Comparison of ENCODE assay signal across 1 cellular context in genomic region chr2:183033951-183034350, GRCh38.
TF ChIP-seq lines count a peak whose summit lies in the region.

No MANE protein-coding gene starts in this region.

TF ChIP-seq in HepG2, 621 proteins besides CTCF, POLR2A, EP300 and RAD21:
- TF ChIP-seq ZNF570 (CRISPR knock-in tag; IDR thresholded peaks at IDR 0.05; ENCODE audit: borderline replicate concordance) (no peak), ZBED4 (CRISPR knock-in tag; IDR thresholded peaks at IDR 0.05; ENCODE audit: borderline replicate concordance) (no peak), ZNF781 (CRISPR knock-in tag; IDR thresholded peaks at IDR 0.05; ENCODE audit: borderline replicate concordance, not compliant biosample characterization) (no peak), ISL2 (CRISPR knock-in tag; IDR thresholded peaks at IDR 0.05) (no peak), FOXK1 (CRISPR knock-in tag; IDR thresholded peaks at IDR 0.05; ENCODE audit: borderline replicate concordance, low read depth) (no peak), PCBP2 (optimal IDR thresholded peaks at IDR 0.05; ENCODE audit: low read depth, low read length, poor library complexity, severe bottlenecking) (no peak), ZNF143 (CRISPR knock-in tag; IDR thresholded peaks at IDR 0.05) (no peak), BATF2 (CRISPR knock-in tag; IDR thresholded peaks at IDR 0.05) (no peak), ZNF124 (CRISPR knock-in tag; IDR thresholded peaks at IDR 0.05) (no peak), SSRP1 (CRISPR knock-in tag; IDR thresholded peaks at IDR 0.05) (no peak), PITX1 (CRISPR knock-in tag; IDR thresholded peaks at IDR 0.05) (no peak), PHB2 (IDR thresholded peaks at IDR 0.05; ENCODE audit: partially characterized antibody) (no peak), SMARCC2 (IDR thresholded peaks at IDR 0.05) (no peak), PCBP1 (IDR thresholded peaks at IDR 0.05; ENCODE audit: borderline replicate concordance, low read depth, low read length) (no peak)
